Comparison of ENCODE assay signal across 11 cellular contexts in genomic region chr10:111128331-111129167, GRCh38. TPM values are rescaled to one million over a fixed set of nuclear protein-coding genes. Genes with fewer than 3 reads are reported as not detected.
DNase-seq lines count a peak whose midpoint lies in the region; ATAC-seq, FAIRE-seq and TF ChIP-seq lines count a peak whose summit lies in the region.
"Had no signal": no experiment of that assay in that cellular context is flagged by ENCODE, and none has a peak within 500 bp of the region (broad histone marks: within the 10 kb centered on the region; RNA-seq: fewer than 3 reads in every experiment).

No MANE protein-coding gene starts in this region.

- in situ Hi-C loops in astrocyte of the spinal cord (cut with HindIII; ENCODE audit: low sequenced_read_pairs) (no loop called here), HepG2 (cut with HindIII; ENCODE audit: extremely low pct_ligation_motif_present, low pct_unique_long_range_greater_than_20kb) (no loop called here)

- no peaks in the 10 kb centered on the region for H3K4me1 Mint-ChIP-seq in activated T-helper 17 cell treated with anti-CD3 and anti-CD28 coated beads, Interleukin-2, amount 50 U/mL, for 72 hours

- H3K4me2 ChIP-seq in HepG2 (ENCODE audit: low read depth, low read length): no peak overlapping the region

- POLR2A ChIA-PET in HepG2 (lab: Yijun Ruan, JAX): no interaction called here

- intact Hi-C loops in mucosa of descending colon (cut with DNase I, micrococcal nuclease): no loop called here
- intact Hi-C loops in HepG2 (cut with micrococcal nuclease; ENCODE audit: unreplicated experiment): no loop called here

- ATAC-seq in mucosa of descending colon (peak; percentile 91), HepG2 (no peak)
- no peak for ATAC-seq in activated T-helper 17 cell treated with anti-CD3 and anti-CD28 coated beads, Interleukin-2, amount 50 U/mL, for 72 hours (replicated peaks)
- ATAC-seq in stimulated activated naive CD8-positive, alpha-beta T cell treated with anti-CD3 and anti-CD28 coated beads, Interleukin-15, Interleukin-2, amounts not matched to agents 100 U/mL and 50 U/mL, for 24 hours: no peak

- H3K36me3 ChIP-seq in mucosa of descending colon (ENCODE audit: low read depth) (no peaks in the 10 kb centered on the region), HepG2 (replicated peaks in 1 of 2; ENCODE audit: control insufficient read depth in 1 of 2, insufficient read depth in 2 of 2, low read length in 2 of 2) (no peaks in the 10 kb centered on the region)

- H2AFZ ChIP-seq in HepG2 (ENCODE audit: low read length): no peak overlapping the region

- H3K9me3 Mint-ChIP-seq in activated T-helper 17 cell treated with anti-CD3 and anti-CD28 coated beads, Interleukin-2, amount 50 U/mL, for 72 hours: no peaks in the 10 kb centered on the region

- H3K27me3 Mint-ChIP-seq in activated T-helper 17 cell treated with anti-CD3 and anti-CD28 coated beads, Interleukin-2, amount 50 U/mL, for 72 hours: peaks cover 21% of the 10 kb centered on the region

- 39% methylated on average over 15 of the region's 15 CpGs for WGBS in HepG2 (ENCODE audit: low lambda C conversion rate)

- no peak for TF ChIP-seq RAD21 in HepG2 (CRISPR knock-in tag; IDR thresholded peaks at IDR 0.05)

- DNase-seq in COLO829 (ENCODE audit: low spot score): peak; percentile 20
- DNase-seq in M059J (ENCODE audit: low read depth): peak; percentile 85
- peak; percentile 55 for DNase-seq in astrocyte of the spinal cord (ENCODE audit: low read depth, low spot score)
- DNase-seq in mucosa of descending colon: peak in 1 of 3 donors; percentile 59
- DNase-seq in HuH-7 (ENCODE audit: low spot score): no peak
- no peak for DNase-seq in stimulated activated naive CD8-positive, alpha-beta T cell treated with anti-CD3 and anti-CD28 coated beads, Interleukin-15, Interleukin-2, amounts not matched to agents 100 U/mL and 50 U/mL, for 24 hours
- DNase-seq in HepG2 (ENCODE audit: low spot score): no peak
- DNase-seq: activated CD4-positive, alpha-beta T cell treated with anti-CD3 and anti-CD28 coated beads, Interleukin-2, amount 50 U/mL, for 48 hours; left cardiac atrium; stimulated activated CD4-positive, alpha-beta T cell treated with anti-CD3 and anti-CD28 coated beads, Interleukin-2, amount 100 ng/mL, for 24 hours had no signal

- BruUV-seq in HepG2 (replicated peaks; lab: Mats Ljungman, UMichigan): no TSS peak

- H3K27ac Mint-ChIP-seq in activated T-helper 17 cell treated with anti-CD3 and anti-CD28 coated beads, Interleukin-2, amount 50 U/mL, for 72 hours: no peak overlapping the region

- H3K9ac ChIP-seq in HepG2 (ENCODE audit: insufficient read depth, low read depth, low read length): no peak overlapping the region

- H3K79me2 ChIP-seq in HepG2 (ENCODE audit: insufficient read depth, low read length): no peaks in the 10 kb centered on the region

- no peak for TF ChIP-seq POLR2A in HepG2 (IDR thresholded peaks at IDR 0.05; ENCODE audit: insufficient read depth in 1 of 2, low read depth in 2 of 2, low read length in 2 of 2)

- H3K4me3 ChIP-seq in astrocyte of the spinal cord (ENCODE audit: low read depth, low read length) (no peak overlapping the region), mucosa of descending colon (no peak overlapping the region), HepG2 (replicated peaks in 1 of 3; ENCODE audit: insufficient read depth in 1 of 3, low read depth in 2 of 3, low read length in 3 of 3) (no peak overlapping the region)

- CTCF ChIA-PET in HepG2 (lab: Yijun Ruan, JAX; ENCODE audit: low intra/inter-chr PET ratio, low total read pairs): no interaction called here

- peaks cover 0 to 1% of the 10 kb centered on the region in 2 experiments; a peak in 2 of 5 replicates for H3K27me3 ChIP-seq in HepG2 (ENCODE audit: control insufficient read depth in 1 of 2, insufficient read depth in 2 of 2, low read length in 2 of 2)

- H3K27ac ChIP-seq in HepG2 (ENCODE audit: extremely low read length, insufficient read depth, low read length): no peak overlapping the region

- no peaks in the 10 kb centered on the region for H3K9me3 ChIP-seq in mucosa of descending colon
- no peaks in the 10 kb centered on the region for H3K9me3 ChIP-seq in HepG2 (ENCODE audit: low read length)

- H3K4me1 ChIP-seq in mucosa of descending colon (ENCODE audit: low read depth): no peaks in the 10 kb centered on the region
- 0 out of 2 replicates have a peak, but pooled peaks cover 5% of the 10 kb centered on the region for H3K4me1 ChIP-seq in HepG2 (ENCODE audit: insufficient read depth, low read length)

- no peaks in the 10 kb centered on the region for H4K20me1 ChIP-seq in HepG2 (ENCODE audit: insufficient read depth, low read length)

- FAIRE-seq in HepG2 (lab: Jason Lieb, UNC): no peak

- no peak for TF ChIP-seq CTCF in astrocyte of the spinal cord (IDR thresholded peaks at IDR 0.05; ENCODE audit: low read depth, low read length)
- no peak for TF ChIP-seq CTCF in mucosa of descending colon (IDR thresholded peaks at IDR 0.05)
- TF ChIP-seq CTCF in HepG2 (CRISPR knock-in tag; IDR thresholded peaks at IDR 0.05): no peak

- H3K36me3 Mint-ChIP-seq in activated T-helper 17 cell treated with anti-CD3 and anti-CD28 coated beads, Interleukin-2, amount 50 U/mL, for 72 hours (ENCODE audit: low read depth): no peaks in the 10 kb centered on the region

- H3K4me3 Mint-ChIP-seq in activated T-helper 17 cell treated with anti-CD3 and anti-CD28 coated beads, Interleukin-2, amount 50 U/mL, for 72 hours: no peak overlapping the region

- no peak for TF ChIP-seq EP300 in HepG2 (IDR thresholded peaks at IDR 0.05; ENCODE audit: low read depth in 2 of 2, low read length in 2 of 2)
- no peak for TF ChIP-seq EP300 in HepG2 (CRISPR knock-in tag; IDR thresholded peaks at IDR 0.05; ENCODE audit: borderline replicate concordance)

TF ChIP-seq in HepG2, 621 proteins besides CTCF, POLR2A, EP300 and RAD21 (continues in another document):
- TF ChIP-seq USF2 (IDR thresholded peaks at IDR 0.05; ENCODE audit: low read depth, low read length): no peak
- no peak for TF ChIP-seq USF2 (CRISPR knock-in tag; IDR thresholded peaks at IDR 0.05; ENCODE audit: borderline replicate concordance)
- no peak for TF ChIP-seq CEBPG (CRISPR knock-in tag; IDR thresholded peaks at IDR 0.05)
- TF ChIP-seq HNF1B (CRISPR knock-in tag; IDR thresholded peaks at IDR 0.05): no peak
- no peak for TF ChIP-seq RBFOX2 (IDR thresholded peaks at IDR 0.05; ENCODE audit: low read depth, low read length)

RNA-seq across cellular contexts. Expression of gene ADRA2A, which starts 51.7 kb away (rescaled TPM):
- total RNA-seq in M059J (2014; rRNA removed; shearing (Covaris generic)): not detected in 2 replicates
- total RNA-seq in mucosa of descending colon (10 to 100 TPM; 10.9 to 16.2 (median 12.8) TPM), HepG2 (2016; rRNA removed; fragmentation: Illumina TruSeq; extraction: Trizol) (not detected in 2 replicates)
- total RNA-seq in activated T-helper 17 cell treated with anti-CD3 and anti-CD28 coated beads, Interleukin-2, amount 50 U/mL, for 72 hours: not detected
- not detected in 2 replicates for total RNA-seq in HepG2 (2016; cell fraction: cytosol; rRNA removed; fragmentation: Illumina TruSeq; extraction: Trizol; ENCODE audit: low read depth)
- total RNA-seq in HepG2 (2016; cell fraction: insoluble cytoplasmic fraction; rRNA removed; fragmentation: Illumina TruSeq; extraction: Trizol): not detected in 2 replicates
- not detected in 2 replicates for total RNA-seq in HepG2 (2016; cell fraction: membrane; rRNA removed; fragmentation: Illumina TruSeq; extraction: Trizol)
- total RNA-seq in HepG2 (2016; cell fraction: nucleus; rRNA removed; fragmentation: Illumina TruSeq; extraction: Trizol): not detected in 2 replicates
- 0.01 TPM in 1 of 2 replicates, not detected in the other for polyA plus RNA-seq in HepG2 (2011; rRNA removed)
- 0.01 TPM in 1 of 2 replicates, not detected in the other for polyA plus RNA-seq in HepG2 (2011; cell fraction: cytosol; rRNA removed)
- 0.03 and 0.07 TPM in 2 replicates for polyA plus RNA-seq in HepG2 (2011; cell fraction: nucleus; rRNA removed)
- 0.03 TPM in 1 of 2 replicates, not detected in the other for polyA plus RNA-seq in HepG2 (2012)
- not detected in 2 replicates for polyA plus RNA-seq in HepG2 (2016; cell fraction: cytosol; fragmentation: Illumina TruSeq; extraction: Trizol; ENCODE audit: low read depth)
- polyA plus RNA-seq in HepG2 (2016; cell fraction: insoluble cytoplasmic fraction; fragmentation: Illumina TruSeq; extraction: Trizol; ENCODE audit: low read depth): not detected in 2 replicates
- polyA plus RNA-seq in HepG2 (2016; cell fraction: membrane; fragmentation: Illumina TruSeq; extraction: Trizol; ENCODE audit: low read depth): not detected in 2 replicates
- polyA plus RNA-seq in HepG2 (2016; cell fraction: nucleus; fragmentation: Illumina TruSeq; extraction: Trizol; ENCODE audit: insufficient read depth, low read depth): not detected in 2 replicates
- polyA minus RNA-seq in HepG2 (2011; rRNA and poly(A)+ RNA removed; ENCODE audit: low replicate concordance): 0.04 TPM in 1 of 2 replicates, not detected in the other
- not detected in 2 replicates for polyA minus RNA-seq in HepG2 (2011; cell fraction: cytosol; rRNA and poly(A)+ RNA removed)
- polyA minus RNA-seq in HepG2 (2011; cell fraction: nucleus; rRNA and poly(A)+ RNA removed): not detected in 2 replicates

Comparison
In these comparisons a context has a peak if more than half of its experiments do, and no peak if none do; other contexts are left out.
1. DNase-seq: peak in COLO829 (single experiment), M059J (single experiment) and astrocyte of the spinal cord (single experiment); none in HuH-7 (single experiment), stimulated activated naive CD8-positive, alpha-beta T cell treated with anti-CD3 and anti-CD28 coated beads, Interleukin-15, Interleukin-2, amounts not matched to agents 100 U/mL and 50 U/mL, for 24 hours (single experiment) and HepG2 (single experiment).
2. RNA of gene ADRA2A, which starts 51.7 kb away (total RNA-seq): 10.9 to 16.2 TPM in mucosa of descending colon; not detected in M059J, not detected in activated T-helper 17 cell treated with anti-CD3 and anti-CD28 coated beads, Interleukin-2, amount 50 U/mL, for 72 hours and not detected in HepG2; every median in the first group is over 10 times any median in the second.